1 cellular context compared by ENCODE assay signal in the genomic region with DNA sequence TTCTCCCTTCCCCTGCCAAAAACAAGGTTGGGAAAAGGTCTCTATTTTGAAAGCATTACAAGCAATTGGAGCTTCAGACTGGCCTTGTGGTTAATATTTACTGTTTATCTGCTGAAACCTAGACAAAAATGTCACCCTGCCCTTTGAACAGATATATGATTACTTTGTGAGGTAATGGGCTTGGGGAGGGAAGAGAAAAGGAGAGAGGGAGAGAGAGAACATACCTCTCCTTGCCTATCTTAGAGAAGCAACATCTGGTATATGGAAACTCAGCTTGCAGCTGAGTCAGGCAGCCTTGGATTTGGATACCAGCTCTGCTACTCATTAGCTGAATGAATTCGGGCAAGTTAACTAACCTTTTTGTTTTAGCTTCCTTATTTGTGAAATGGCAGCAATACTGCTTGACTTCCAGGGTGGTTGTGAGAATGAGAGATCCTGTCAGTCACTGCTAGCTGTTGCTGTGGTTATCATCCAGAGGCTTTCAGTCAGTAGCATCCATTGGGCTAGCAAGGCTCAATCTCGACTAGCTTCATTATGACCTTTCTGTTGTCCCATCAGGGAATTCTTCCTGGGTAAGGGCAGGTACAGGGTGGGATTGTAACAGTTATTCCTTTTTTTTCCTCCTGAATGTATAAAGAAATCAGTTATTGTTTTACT.
TF ChIP-seq lines count a peak whose summit lies in the region.

No MANE protein-coding gene starts in this region.

TF ChIP-seq in HepG2, 621 proteins besides CTCF, POLR2A, EP300 and RAD21 (continued from another document and continues in another):
- TF ChIP-seq, protein P1, sequence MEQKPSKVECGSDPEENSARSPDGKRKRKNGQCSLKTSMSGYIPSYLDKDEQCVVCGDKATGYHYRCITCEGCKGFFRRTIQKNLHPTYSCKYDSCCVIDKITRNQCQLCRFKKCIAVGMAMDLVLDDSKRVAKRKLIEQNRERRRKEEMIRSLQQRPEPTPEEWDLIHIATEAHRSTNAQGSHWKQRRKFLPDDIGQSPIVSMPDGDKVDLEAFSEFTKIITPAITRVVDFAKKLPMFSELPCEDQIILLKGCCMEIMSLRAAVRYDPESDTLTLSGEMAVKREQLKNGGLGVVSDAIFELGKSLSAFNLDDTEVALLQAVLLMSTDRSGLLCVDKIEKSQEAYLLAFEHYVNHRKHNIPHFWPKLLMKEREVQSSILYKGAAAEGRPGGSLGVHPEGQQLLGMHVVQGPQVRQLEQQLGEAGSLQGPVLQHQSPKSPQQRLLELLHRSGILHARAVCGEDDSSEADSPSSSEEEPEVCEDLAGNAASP (CRISPR knock-in tag; IDR thresholded peaks at IDR 0.05; ENCODE audit: borderline replicate concordance), result peak; percentile 55; the same call in 1 of the 2 replicates
- TF ChIP-seq HNF4A (CRISPR knock-in tag; IDR thresholded peaks at IDR 0.05) (peak; percentile 87), SOX5 (CRISPR knock-in tag; IDR thresholded peaks at IDR 0.05; ENCODE audit: borderline replicate concordance) (peak; percentile 86), ZNF224 (CRISPR knock-in tag; IDR thresholded peaks at IDR 0.05) (no peak), ZNF343 (CRISPR knock-in tag; IDR thresholded peaks at IDR 0.05) (no peak), TBL1XR1 (IDR thresholded peaks at IDR 0.05; ENCODE audit: borderline replicate concordance, low read length, partially characterized antibody) (peak; percentile 37), ZNF441 (CRISPR knock-in tag; IDR thresholded peaks at IDR 0.05; ENCODE audit: borderline replicate concordance) (no peak), IRX3 (CRISPR knock-in tag; IDR thresholded peaks at IDR 0.05; ENCODE audit: borderline replicate concordance, low read depth) (no peak), ZNF878 (CRISPR knock-in tag; IDR thresholded peaks at IDR 0.05) (no peak), CC2D1A (CRISPR knock-in tag; IDR thresholded peaks at IDR 0.05) (no peak), ELF4 (CRISPR knock-in tag; IDR thresholded peaks at IDR 0.05; ENCODE audit: borderline replicate concordance) (no peak), ZNF776 (CRISPR knock-in tag; IDR thresholded peaks at IDR 0.05) (no peak), PRPF4 (IDR thresholded peaks at IDR 0.05; ENCODE audit: low read depth, low read length, poor library complexity, severe bottlenecking) (no peak), SRSF1 (optimal IDR thresholded peaks at IDR 0.05; ENCODE audit: low read depth, low read length) (no peak), BRD4 (CRISPR knock-in tag; IDR thresholded peaks at IDR 0.05) (0 out of 2 replicates have a peak, but pooled peaks have one; percentile 29), RBM22 (optimal IDR thresholded peaks at IDR 0.05; ENCODE audit: low read length) (peak; percentile 47), MXI1 (IDR thresholded peaks at IDR 0.05; ENCODE audit: borderline replicate concordance, low read depth, low read length) (no peak), ZNF180 (CRISPR knock-in tag; IDR thresholded peaks at IDR 0.05; ENCODE audit: borderline replicate concordance, low read depth) (no peak), HDAC6 (IDR thresholded peaks at IDR 0.05; ENCODE audit: low read depth, low read length) (no peak), DNMT3B (CRISPR knock-in tag; conservative IDR thresholded peaks at IDR 0.05) (no peak), ZBTB7B (CRISPR knock-in tag; IDR thresholded peaks at IDR 0.05) (peak; percentile 42; the same call in 1 of the 2 replicates), TBX3 (IDR thresholded peaks at IDR 0.05; ENCODE audit: borderline replicate concordance) (no peak), ZNF747 (CRISPR knock-in tag; IDR thresholded peaks at IDR 0.05; ENCODE audit: borderline replicate concordance) (no peak), SRY (CRISPR knock-in tag; IDR thresholded peaks at IDR 0.05) (no peak), KDM5A (IDR thresholded peaks at IDR 0.05; ENCODE audit: borderline replicate concordance, low read length) (no peak), ZNF562 (CRISPR knock-in tag; IDR thresholded peaks at IDR 0.05; ENCODE audit: borderline replicate concordance) (no peak), ZKSCAN5 (CRISPR knock-in tag; IDR thresholded peaks at IDR 0.05) (no peak), ZNF317 (CRISPR knock-in tag; IDR thresholded peaks at IDR 0.05) (no peak), WIZ (CRISPR knock-in tag; IDR thresholded peaks at IDR 0.05) (no peak), ZFYVE20 (CRISPR knock-in tag; IDR thresholded peaks at IDR 0.05; ENCODE audit: borderline replicate concordance, low read depth) (no peak), ATF7 (IDR thresholded peaks at IDR 0.05) (peak; percentile 78), ATF7 (CRISPR knock-in tag; IDR thresholded peaks at IDR 0.05) (peak; percentile 54; the same call in 1 of the 2 replicates), MXD4 (CRISPR knock-in tag; IDR thresholded peaks at IDR 0.05) (peak; percentile 50; the same call in 1 of the 2 replicates), CBFB (CRISPR knock-in tag; IDR thresholded peaks at IDR 0.05) (no peak), ZNF510 (CRISPR knock-in tag; IDR thresholded peaks at IDR 0.05; ENCODE audit: low read depth) (no peak), ZNF619 (CRISPR knock-in tag; IDR thresholded peaks at IDR 0.05) (no peak), PITX1 (CRISPR knock-in tag; IDR thresholded peaks at IDR 0.05) (0 out of 2 replicates have a peak, but pooled peaks have one; percentile 28), RBFOX2 (IDR thresholded peaks at IDR 0.05; ENCODE audit: low read depth, low read length) (peak; percentile 62), SKI (IDR thresholded peaks at IDR 0.05; ENCODE audit: partially characterized antibody) (peak; percentile 45), ARNTL (CRISPR knock-in tag; IDR thresholded peaks at IDR 0.05) (no peak), ASH2L (IDR thresholded peaks at IDR 0.05; ENCODE audit: insufficient read length, low read depth, low read length) (peak; percentile 39), ZNF589 (CRISPR knock-in tag; conservative IDR thresholded peaks at IDR 0.05) (no peak), ZNF367 (CRISPR knock-in tag; IDR thresholded peaks at IDR 0.05; ENCODE audit: borderline replicate concordance) (no peak), HOXA9 (CRISPR knock-in tag; IDR thresholded peaks at IDR 0.05; ENCODE audit: borderline replicate concordance) (no peak)
- TF ChIP-seq, protein P2, sequence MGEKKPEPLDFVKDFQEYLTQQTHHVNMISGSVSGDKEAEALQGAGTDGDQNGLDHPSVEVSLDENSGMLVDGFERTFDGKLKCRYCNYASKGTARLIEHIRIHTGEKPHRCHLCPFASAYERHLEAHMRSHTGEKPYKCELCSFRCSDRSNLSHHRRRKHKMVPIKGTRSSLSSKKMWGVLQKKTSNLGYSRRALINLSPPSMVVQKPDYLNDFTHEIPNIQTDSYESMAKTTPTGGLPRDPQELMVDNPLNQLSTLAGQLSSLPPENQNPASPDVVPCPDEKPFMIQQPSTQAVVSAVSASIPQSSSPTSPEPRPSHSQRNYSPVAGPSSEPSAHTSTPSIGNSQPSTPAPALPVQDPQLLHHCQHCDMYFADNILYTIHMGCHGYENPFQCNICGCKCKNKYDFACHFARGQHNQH (CRISPR knock-in tag; IDR thresholded peaks at IDR 0.05), result 0 out of 2 replicates have a peak, but pooled peaks have one; percentile 18
- TF ChIP-seq, protein P3, sequence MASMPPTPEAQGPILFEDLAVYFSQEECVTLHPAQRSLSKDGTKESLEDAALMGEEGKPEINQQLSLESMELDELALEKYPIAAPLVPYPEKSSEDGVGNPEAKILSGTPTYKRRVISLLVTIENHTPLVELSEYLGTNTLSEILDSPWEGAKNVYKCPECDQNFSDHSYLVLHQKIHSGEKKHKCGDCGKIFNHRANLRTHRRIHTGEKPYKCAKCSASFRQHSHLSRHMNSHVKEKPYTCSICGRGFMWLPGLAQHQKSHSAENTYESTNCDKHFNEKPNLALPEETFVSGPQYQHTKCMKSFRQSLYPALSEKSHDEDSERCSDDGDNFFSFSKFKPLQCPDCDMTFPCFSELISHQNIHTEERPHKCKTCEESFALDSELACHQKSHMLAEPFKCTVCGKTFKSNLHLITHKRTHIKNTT (CRISPR knock-in tag; IDR thresholded peaks at IDR 0.05), result no peak
- TF ChIP-seq, protein P4, sequence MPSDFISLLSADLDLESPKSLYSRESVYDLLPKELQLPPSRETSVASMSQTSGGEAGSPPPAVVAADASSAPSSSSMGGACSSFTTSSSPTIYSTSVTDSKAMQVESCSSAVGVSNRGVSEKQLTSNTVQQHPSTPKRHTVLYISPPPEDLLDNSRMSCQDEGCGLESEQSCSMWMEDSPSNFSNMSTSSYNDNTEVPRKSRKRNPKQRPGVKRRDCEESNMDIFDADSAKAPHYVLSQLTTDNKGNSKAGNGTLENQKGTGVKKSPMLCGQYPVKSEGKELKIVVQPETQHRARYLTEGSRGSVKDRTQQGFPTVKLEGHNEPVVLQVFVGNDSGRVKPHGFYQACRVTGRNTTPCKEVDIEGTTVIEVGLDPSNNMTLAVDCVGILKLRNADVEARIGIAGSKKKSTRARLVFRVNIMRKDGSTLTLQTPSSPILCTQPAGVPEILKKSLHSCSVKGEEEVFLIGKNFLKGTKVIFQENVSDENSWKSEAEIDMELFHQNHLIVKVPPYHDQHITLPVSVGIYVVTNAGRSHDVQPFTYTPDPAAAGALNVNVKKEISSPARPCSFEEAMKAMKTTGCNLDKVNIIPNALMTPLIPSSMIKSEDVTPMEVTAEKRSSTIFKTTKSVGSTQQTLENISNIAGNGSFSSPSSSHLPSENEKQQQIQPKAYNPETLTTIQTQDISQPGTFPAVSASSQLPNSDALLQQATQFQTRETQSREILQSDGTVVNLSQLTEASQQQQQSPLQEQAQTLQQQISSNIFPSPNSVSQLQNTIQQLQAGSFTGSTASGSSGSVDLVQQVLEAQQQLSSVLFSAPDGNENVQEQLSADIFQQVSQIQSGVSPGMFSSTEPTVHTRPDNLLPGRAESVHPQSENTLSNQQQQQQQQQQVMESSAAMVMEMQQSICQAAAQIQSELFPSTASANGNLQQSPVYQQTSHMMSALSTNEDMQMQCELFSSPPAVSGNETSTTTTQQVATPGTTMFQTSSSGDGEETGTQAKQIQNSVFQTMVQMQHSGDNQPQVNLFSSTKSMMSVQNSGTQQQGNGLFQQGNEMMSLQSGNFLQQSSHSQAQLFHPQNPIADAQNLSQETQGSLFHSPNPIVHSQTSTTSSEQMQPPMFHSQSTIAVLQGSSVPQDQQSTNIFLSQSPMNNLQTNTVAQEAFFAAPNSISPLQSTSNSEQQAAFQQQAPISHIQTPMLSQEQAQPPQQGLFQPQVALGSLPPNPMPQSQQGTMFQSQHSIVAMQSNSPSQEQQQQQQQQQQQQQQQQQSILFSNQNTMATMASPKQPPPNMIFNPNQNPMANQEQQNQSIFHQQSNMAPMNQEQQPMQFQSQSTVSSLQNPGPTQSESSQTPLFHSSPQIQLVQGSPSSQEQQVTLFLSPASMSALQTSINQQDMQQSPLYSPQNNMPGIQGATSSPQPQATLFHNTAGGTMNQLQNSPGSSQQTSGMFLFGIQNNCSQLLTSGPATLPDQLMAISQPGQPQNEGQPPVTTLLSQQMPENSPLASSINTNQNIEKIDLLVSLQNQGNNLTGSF (CRISPR knock-in tag; IDR thresholded peaks at IDR 0.05), result no peak
- TF ChIP-seq, protein P5, sequence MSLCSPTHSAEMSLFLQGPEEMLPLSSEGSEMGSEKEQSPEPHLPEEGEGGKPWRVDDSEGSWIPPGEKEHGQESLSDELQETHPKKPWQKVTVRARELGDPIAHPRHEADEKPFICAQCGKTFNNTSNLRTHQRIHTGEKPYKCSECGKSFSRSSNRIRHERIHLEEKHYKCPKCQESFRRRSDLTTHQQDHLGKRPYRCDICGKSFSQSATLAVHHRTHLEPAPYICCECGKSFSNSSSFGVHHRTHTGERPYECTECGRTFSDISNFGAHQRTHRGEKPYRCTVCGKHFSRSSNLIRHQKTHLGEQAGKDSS (CRISPR knock-in tag; IDR thresholded peaks at IDR 0.05; ENCODE audit: borderline replicate concordance, low read depth), result no peak
- TF ChIP-seq, protein P6, sequence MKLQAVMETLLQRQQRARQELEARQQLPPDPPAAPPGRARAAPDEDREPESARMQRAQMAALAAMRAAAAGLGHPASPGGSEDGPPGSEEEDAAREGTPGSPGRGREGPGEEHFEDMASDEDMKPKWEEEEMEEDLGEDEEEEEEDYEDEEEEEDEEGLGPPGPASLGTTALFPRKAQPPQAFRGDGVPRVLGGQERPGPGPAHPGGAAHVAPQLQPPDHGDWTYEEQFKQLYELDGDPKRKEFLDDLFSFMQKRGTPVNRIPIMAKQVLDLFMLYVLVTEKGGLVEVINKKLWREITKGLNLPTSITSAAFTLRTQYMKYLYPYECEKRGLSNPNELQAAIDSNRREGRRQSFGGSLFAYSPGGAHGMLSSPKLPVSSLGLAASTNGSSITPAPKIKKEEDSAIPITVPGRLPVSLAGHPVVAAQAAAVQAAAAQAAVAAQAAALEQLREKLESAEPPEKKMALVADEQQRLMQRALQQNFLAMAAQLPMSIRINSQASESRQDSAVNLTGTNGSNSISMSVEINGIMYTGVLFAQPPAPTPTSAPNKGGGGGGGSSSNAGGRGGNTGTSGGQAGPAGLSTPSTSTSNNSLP (IDR thresholded peaks at IDR 0.05; ENCODE audit: low read depth, low read length), result peak; percentile 82
- TF ChIP-seq, protein P7, sequence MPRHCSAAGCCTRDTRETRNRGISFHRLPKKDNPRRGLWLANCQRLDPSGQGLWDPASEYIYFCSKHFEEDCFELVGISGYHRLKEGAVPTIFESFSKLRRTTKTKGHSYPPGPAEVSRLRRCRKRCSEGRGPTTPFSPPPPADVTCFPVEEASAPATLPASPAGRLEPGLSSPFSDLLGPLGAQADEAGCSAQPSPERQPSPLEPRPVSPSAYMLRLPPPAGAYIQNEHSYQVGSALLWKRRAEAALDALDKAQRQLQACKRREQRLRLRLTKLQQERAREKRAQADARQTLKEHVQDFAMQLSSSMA (CRISPR knock-in tag; IDR thresholded peaks at IDR 0.05), result no peak
- TF ChIP-seq, protein P8, sequence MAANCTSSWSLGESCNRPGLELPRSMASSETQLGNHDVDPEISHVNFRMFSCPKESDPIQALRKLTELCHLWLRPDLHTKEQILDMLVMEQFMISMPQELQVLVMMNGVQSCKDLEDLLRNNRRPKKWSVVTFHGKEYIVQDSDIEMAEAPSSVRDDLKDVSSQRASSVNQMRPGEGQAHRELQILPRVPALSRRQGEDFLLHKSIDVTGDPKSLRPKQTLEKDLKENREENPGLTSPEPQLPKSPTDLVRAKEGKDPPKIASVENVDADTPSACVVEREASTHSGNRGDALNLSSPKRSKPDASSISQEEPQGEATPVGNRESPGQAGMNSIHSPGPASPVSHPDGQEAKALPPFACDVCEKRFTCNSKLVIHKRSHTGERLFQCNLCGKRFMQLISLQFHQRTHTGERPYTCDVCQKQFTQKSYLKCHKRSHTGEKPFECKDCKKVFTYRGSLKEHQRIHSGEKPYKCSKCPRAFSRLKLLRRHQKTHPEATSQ (CRISPR knock-in tag; IDR thresholded peaks at IDR 0.05; ENCODE audit: borderline replicate concordance), result no peak
- TF ChIP-seq, protein P9, sequence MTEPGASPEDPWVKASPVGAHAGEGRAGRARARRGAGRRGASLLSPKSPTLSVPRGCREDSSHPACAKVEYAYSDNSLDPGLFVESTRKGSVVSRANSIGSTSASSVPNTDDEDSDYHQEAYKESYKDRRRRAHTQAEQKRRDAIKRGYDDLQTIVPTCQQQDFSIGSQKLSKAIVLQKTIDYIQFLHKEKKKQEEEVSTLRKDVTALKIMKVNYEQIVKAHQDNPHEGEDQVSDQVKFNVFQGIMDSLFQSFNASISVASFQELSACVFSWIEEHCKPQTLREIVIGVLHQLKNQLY (CRISPR knock-in tag; IDR thresholded peaks at IDR 0.05), result peak; percentile 56; the same call in 1 of the 2 replicates
- TF ChIP-seq, protein P10, sequence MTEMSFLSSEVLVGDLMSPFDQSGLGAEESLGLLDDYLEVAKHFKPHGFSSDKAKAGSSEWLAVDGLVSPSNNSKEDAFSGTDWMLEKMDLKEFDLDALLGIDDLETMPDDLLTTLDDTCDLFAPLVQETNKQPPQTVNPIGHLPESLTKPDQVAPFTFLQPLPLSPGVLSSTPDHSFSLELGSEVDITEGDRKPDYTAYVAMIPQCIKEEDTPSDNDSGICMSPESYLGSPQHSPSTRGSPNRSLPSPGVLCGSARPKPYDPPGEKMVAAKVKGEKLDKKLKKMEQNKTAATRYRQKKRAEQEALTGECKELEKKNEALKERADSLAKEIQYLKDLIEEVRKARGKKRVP (CRISPR knock-in tag; IDR thresholded peaks at IDR 0.05), result no peak
